ENCODE assay signal across 14 cellular contexts in the genomic region with DNA sequence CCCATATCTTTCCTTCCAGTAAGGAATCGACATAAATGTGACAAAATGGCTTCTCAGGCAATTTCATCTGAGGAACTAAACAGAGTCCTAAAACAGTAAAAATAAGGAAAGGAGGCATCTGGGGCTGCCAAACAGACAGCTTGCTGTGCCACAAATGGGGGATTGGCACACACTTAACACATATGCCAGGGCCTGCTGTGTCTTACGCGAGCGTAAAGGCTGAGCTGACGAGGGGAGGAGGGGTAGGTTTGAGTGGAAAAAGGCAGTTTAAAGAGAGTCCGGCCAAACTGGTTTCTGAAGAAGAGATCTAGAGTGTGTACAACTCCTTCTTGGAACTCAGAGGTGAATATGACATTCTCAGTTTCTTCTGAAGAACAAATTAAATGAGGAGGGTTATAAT.
DNase-seq lines count a peak whose midpoint lies in the region; ATAC-seq and TF ChIP-seq lines count a peak whose summit lies in the region.
"Had no signal": no experiment of that assay in that cellular context is flagged by ENCODE, and none has a peak within 500 bp of the region (broad histone marks: within the 10 kb centered on the region; RNA-seq: fewer than 3 reads in every experiment).

No MANE protein-coding gene starts in this region.

- peaks cover 0 to 4% (median 0%) of the 10 kb centered on the region in 5 experiments for H3K9me3 Mint-ChIP-seq in brain

- H3K27ac Mint-ChIP-seq in brain: peak overlapping the region; percentile 0 to 95 (median 91)
- H3K27ac Mint-ChIP-seq: CD4-positive, CD25-positive, alpha-beta regulatory T cell; progenitor cell of endocrine pancreas had no signal

- H3K9me3 ChIP-seq in skeletal muscle satellite cell (replicated peaks; ENCODE audit: low read length): no peaks in the 10 kb centered on the region
- H3K9me3 ChIP-seq: stomach had no signal

- DNase-seq in HEK293T (ENCODE audit: extremely low spot score): no peak
- DNase-seq in NOMO-1 (lab: John Stamatoyannopoulos, UW; ENCODE audit: unreplicated experiment in 2 of 2): no peak
- DNase-seq in stimulated activated CD8-positive, alpha-beta memory T cell treated with anti-CD3 and anti-CD28 coated beads, Interleukin-4, amount 100 ng/mL, for 48 hours: no peak
- DNase-seq: activated T-cell treated with anti-CD3 and anti-CD28 coated beads, Interleukin-2, amount 50 U/mL, for 48 hours; stimulated activated CD4-positive, alpha-beta T cell treated with anti-CD3 and anti-CD28 coated beads, Interleukin-4, amount 100 ng/mL, for 1 hour; stomach had no signal

- TF ChIP-seq CTCF in brain (conservative IDR thresholded peaks at IDR 0.05): no peak

- H3K4me3 ChIP-seq in skeletal muscle satellite cell (ENCODE audit: low read length): no peak overlapping the region
- H3K4me3 ChIP-seq: stomach had no signal

- H3K4me2 ChIP-seq in skeletal muscle satellite cell (ENCODE audit: low read length): peak overlapping the region; percentile 27

- peaks cover 7% of the 10 kb centered on the region for H3K27me3 Mint-ChIP-seq in brain
- H3K27me3 Mint-ChIP-seq: CD4-positive, CD25-positive, alpha-beta regulatory T cell; progenitor cell of endocrine pancreas had no signal

- H3K27me3 ChIP-seq in skeletal muscle satellite cell (ENCODE audit: control insufficient read depth, insufficient read depth, low read length): no peaks in the 10 kb centered on the region
- H3K27me3 ChIP-seq: stomach had no signal

- no peaks in the 10 kb centered on the region for H3K36me3 ChIP-seq in skeletal muscle satellite cell (ENCODE audit: insufficient read depth, low read length)
- H3K36me3 ChIP-seq: stomach had no signal

- no peaks in the 10 kb centered on the region for H3K36me3 Mint-ChIP-seq in brain
- H3K36me3 Mint-ChIP-seq: CD4-positive, CD25-positive, alpha-beta regulatory T cell had no signal

- H3K9ac ChIP-seq in skeletal muscle satellite cell (ENCODE audit: low read depth, low read length): no peak overlapping the region

- POLR2A ChIA-PET in HEK293T (lab: Yijun Ruan, JAX): no interaction called here

- ATAC-seq in GM21390 (IDR thresholded peaks at IDR 0.05; ENCODE audit: unreplicated experiment) (peak; percentile 15), HG03354 (IDR thresholded peaks at IDR 0.05; ENCODE audit: poor library complexity, severe bottlenecking, unreplicated experiment) (peak; percentile 20), GM18520 (IDR thresholded peaks at IDR 0.05; ENCODE audit: unreplicated experiment) (no peak)
- ATAC-seq: activated CD4-positive, CD25-positive, alpha-beta regulatory T cell treated with anti-CD3 and anti-CD28 coated beads, Interleukin-2, amount 50 U/mL, for 24 hours had no signal

- H3K4me1 Mint-ChIP-seq in brain: peaks cover 48% of the 10 kb centered on the region
- H3K4me1 Mint-ChIP-seq: CD4-positive, CD25-positive, alpha-beta regulatory T cell had no signal

- CTCF ChIA-PET in HEK293T (lab: Yijun Ruan, JAX): interaction anchor here (0.6 kb wide), 1 partner anchor 1711 kb away, joined by 5 read pairs; no protein-coding TSS in a partner anchor

- no peaks in the 10 kb centered on the region for H3K4me1 ChIP-seq in skeletal muscle satellite cell (ENCODE audit: control insufficient read depth, insufficient read depth, low read length)
- H3K4me1 ChIP-seq: stomach had no signal

- H3K4me3 Mint-ChIP-seq in brain: peak overlapping the region in 3 of 5 experiments; percentile 24 to 71 (median 57)

TF ChIP-seq in HEK293T, 16 proteins besides CTCF, POLR2A, EP300 and RAD21:
- TF ChIP-seq TARDBP (IDR thresholded peaks at IDR 0.05) (no peak), PKNOX1 (IDR thresholded peaks at IDR 0.05) (no peak), HDGF (IDR thresholded peaks at IDR 0.05; ENCODE audit: borderline replicate concordance) (no peak), SP1 (IDR thresholded peaks at IDR 0.05) (no peak), ARNT (IDR thresholded peaks at IDR 0.05) (no peak), ZNF384 (IDR thresholded peaks at IDR 0.05) (no peak), NFRKB (IDR thresholded peaks at IDR 0.05) (no peak), CTBP1 (IDR thresholded peaks at IDR 0.05; ENCODE audit: borderline replicate concordance) (no peak), BHLHE40 (IDR thresholded peaks at IDR 0.05; ENCODE audit: borderline replicate concordance) (no peak), ELF4 (IDR thresholded peaks at IDR 0.05) (no peak), FOXA1 (IDR thresholded peaks at IDR 0.05) (no peak), LEF1 (IDR thresholded peaks at IDR 0.05; ENCODE audit: borderline replicate concordance) (no peak)
